7 cellular contexts compared by ENCODE assay signal in genomic region chr16:56513972-56514371, GRCh38. TPM values are rescaled to one million over a fixed set of nuclear protein-coding genes. Genes with fewer than 3 reads are reported as not detected.
A peak's percentile ranks its signal among the peaks of the same experiment; 100 is the strongest.
DNase-seq lines count a peak whose midpoint lies in the region; ATAC-seq and TF ChIP-seq lines count a peak whose summit lies in the region.

No MANE protein-coding gene starts in this region.

- no peak overlapping the region for H3K9ac ChIP-seq in KMS-11
- no peak overlapping the region for H3K9ac ChIP-seq in SU-DHL-6 (ENCODE audit: low read length)

- H2AFZ ChIP-seq in KMS-11 (ENCODE audit: low read depth), result no peak overlapping the region
- no peak overlapping the region for H2AFZ ChIP-seq in SU-DHL-6 (ENCODE audit: low read depth, low read length, severe bottlenecking)

- H3K27me3 ChIP-seq in KMS-11 (ENCODE audit: insufficient read depth, low read depth), result no peaks in the 10 kb centered on the region
- no peaks in the 10 kb centered on the region for H3K27me3 ChIP-seq in SU-DHL-6 (ENCODE audit: low read length)

- CTCF ChIA-PET in MCF 10A (lab: Yijun Ruan, JAX), result interaction anchor here (0.6 to 3.1 kb wide), 19 partner anchors 9 to 193 kb away, joined by 3 to 72 read pairs (median 4); no protein-coding TSS in a partner anchor

- no peaks in the 10 kb centered on the region for H4K20me1 ChIP-seq in KMS-11 (ENCODE audit: insufficient read depth)
- H4K20me1 ChIP-seq in SU-DHL-6 (ENCODE audit: low read depth, low read length), result no peaks in the 10 kb centered on the region

- intact Hi-C loops in MCF 10A (cut with micrococcal nuclease), result loop anchor here (1.0 to 5.0 kb wide), 4 partner anchors 86 to 275 kb away; no protein-coding TSS in a partner anchor

- TF ChIP-seq CTCF in KMS-11 (conservative IDR thresholded peaks at IDR 0.05; ENCODE audit: low read depth, low read length), result peak; percentile 71
- peak; percentile 77 for TF ChIP-seq CTCF in SU-DHL-6 (IDR thresholded peaks at IDR 0.05; ENCODE audit: insufficient read depth, low read length, poor library complexity, severe bottlenecking)
- TF ChIP-seq CTCF in MCF 10A (IDR thresholded peaks at IDR 0.05; ENCODE audit: unreplicated experiment), result peak; percentile 50

- no peak overlapping the region for H3K4me2 ChIP-seq in KMS-11
- H3K4me2 ChIP-seq in SU-DHL-6 (ENCODE audit: low read depth, low read length, poor library complexity, severe bottlenecking), result no peak overlapping the region

- H3K27me3 Mint-ChIP-seq in MCF 10A (ENCODE audit: insufficient read depth, unreplicated experiment), result no peaks in the 10 kb centered on the region

- peaks cover 28% of the 10 kb centered on the region for H3K36me3 Mint-ChIP-seq in MCF 10A (ENCODE audit: insufficient read depth, unreplicated experiment)

- DNase-seq in GDM1 (lab: John Stamatoyannopoulos, UW) (peak; percentile 7), MCF 10A (ENCODE audit: unreplicated experiment) (peak; percentile 67), inferior parietal cortex (ENCODE audit: extremely low spot score) (peak; percentile 78)
- DNase-seq in stimulated activated CD8-positive, alpha-beta memory T cell treated with anti-CD3 and anti-CD28 coated beads, Interleukin-12 subunit alpha, Interleukin-12 subunit beta, amount 100 ng/mL, for 4 hours (ENCODE audit: low read depth), result peak; percentile 8

- no peaks in the 10 kb centered on the region for H3K9me3 Mint-ChIP-seq in MCF 10A (ENCODE audit: unreplicated experiment)

- H3K36me3 ChIP-seq in KMS-11 (ENCODE audit: insufficient read depth) (no peaks in the 10 kb centered on the region), SU-DHL-6 (ENCODE audit: low read length) (no peaks in the 10 kb centered on the region)

- no peak for ATAC-seq in GM18861 (IDR thresholded peaks at IDR 0.05; ENCODE audit: unreplicated experiment)

- peaks cover 21% of the 10 kb centered on the region for H3K4me1 Mint-ChIP-seq in MCF 10A (ENCODE audit: insufficient read depth, unreplicated experiment)

- no peak overlapping the region for H3K4me3 ChIP-seq in KMS-11 (IDR thresholded peaks at IDR 0.05; ENCODE audit: insufficient read depth, low read depth, low read length)
- no peak overlapping the region for H3K4me3 ChIP-seq in SU-DHL-6 (ENCODE audit: insufficient read depth, low read length, poor library complexity, severe bottlenecking)

- H3K9me3 ChIP-seq in SU-DHL-6 (ENCODE audit: insufficient read depth, low read length), result no peaks in the 10 kb centered on the region

- no peaks in the 10 kb centered on the region for H3F3A ChIP-seq in SU-DHL-6 (ENCODE audit: insufficient read depth)

- H3K27ac ChIP-seq in KMS-11 (no peak overlapping the region), SU-DHL-6 (ENCODE audit: low read depth, low read length) (no peak overlapping the region)

- no peak overlapping the region for H3K27ac Mint-ChIP-seq in MCF 10A (ENCODE audit: low read depth, unreplicated experiment)

- H3K4me3 Mint-ChIP-seq in MCF 10A (ENCODE audit: unreplicated experiment), result no peak overlapping the region

- H3K79me2 ChIP-seq in KMS-11 (ENCODE audit: insufficient read depth, low read depth), result no peaks in the 10 kb centered on the region
- no peaks in the 10 kb centered on the region for H3K79me2 ChIP-seq in SU-DHL-6 (ENCODE audit: insufficient read depth, low read length)

- POLR2A ChIA-PET in MCF 10A (lab: Yijun Ruan, JAX), result interaction anchor here (0.7 to 2.0 kb wide), 16 partner anchors 8 to 188 kb away, joined by 3 to 8 read pairs (median 4); partner anchors contain the start of genes MT1E, MT1X, MT2A and NUDT21

- no peaks in the 10 kb centered on the region for H3K4me1 ChIP-seq in KMS-11 (ENCODE audit: low read depth, poor library complexity, severe bottlenecking)

- no TSS peak for BruUV-seq in MCF 10A (replicated peaks; lab: Mats Ljungman, UMichigan)

- no peaks in the 10 kb centered on the region for H3K9me2 ChIP-seq in SU-DHL-6 (replicated peaks; ENCODE audit: insufficient read depth, low read length)

RNA-seq across cellular contexts. Expression of gene BBS2, which starts 5.9 kb away (rescaled TPM):
- total RNA-seq in MCF 10A (2022), result 23.9 and 25.8 TPM in 2 replicates

RNA-seq across cellular contexts. Expression of gene MT4, which starts 50.9 kb away (rescaled TPM):
- not detected in 2 replicates for total RNA-seq in MCF 10A (2022)

Comparison
In these comparisons a context has a peak if more than half of its experiments do, and no peak if none do; other contexts are left out.
1. DNase-seq: peak in every context shown above with its lines; median percentile 78 in inferior parietal cortex; 67 in MCF 10A; 8 in stimulated activated CD8-positive, alpha-beta memory T cell treated with anti-CD3 and anti-CD28 coated beads, Interleukin-12 subunit alpha, Interleukin-12 subunit beta, amount 100 ng/mL, for 4 hours; 7 in GDM1.